1 cellular context compared by ENCODE assay signal in the genomic region with DNA sequence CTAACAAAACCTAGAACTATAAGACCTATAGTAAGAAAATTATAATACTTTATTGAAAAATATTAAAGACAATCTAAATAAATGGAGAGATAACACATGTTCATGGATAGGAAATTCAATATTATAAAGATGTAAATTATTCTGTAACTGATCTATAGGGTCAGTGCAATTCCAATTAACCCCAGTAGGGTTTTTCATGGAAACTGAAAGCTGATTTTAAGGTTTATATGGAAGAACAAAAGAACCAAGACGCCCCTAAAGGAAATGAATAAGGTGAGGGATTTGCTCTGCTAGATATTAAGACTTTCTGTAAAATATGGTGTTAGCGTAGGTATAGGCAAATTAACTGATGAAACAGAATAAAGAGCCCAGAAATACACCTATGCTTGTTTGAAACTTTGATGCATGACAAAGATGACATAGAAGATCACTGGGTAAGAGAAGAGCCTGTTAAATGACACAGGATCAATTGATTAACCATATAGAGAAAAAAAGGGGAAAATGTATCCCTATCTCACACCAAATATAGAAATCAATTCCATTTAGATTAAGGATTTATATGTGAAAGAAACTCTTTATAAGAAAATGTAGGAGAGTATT.
TF ChIP-seq lines count a peak whose summit lies in the region.

No MANE protein-coding gene starts in this region.

TF ChIP-seq in IMR-90, 13 proteins besides CTCF, POLR2A, EP300 and RAD21 (continued from another document):
- TF ChIP-seq USF2 (IDR thresholded peaks at IDR 0.05; ENCODE audit: low read depth, low read length): no peak
TF ChIP-seq in IMR-90: peak in this region for 0.
